In genomic region chr19:5692785-5693194, GRCh38 we compare ENCODE assay signal across 1 cellular context.
TF ChIP-seq lines count a peak whose summit lies in the region.

No MANE protein-coding gene starts in this region.

TF ChIP-seq in HCT116, 20 proteins besides CTCF, POLR2A, EP300 and RAD21 (continued from another document):
- TF ChIP-seq ZBTB33 (IDR thresholded peaks at IDR 0.05; ENCODE audit: extremely low read depth, insufficient replicate concordance, low read length) (no peak), EGR1 (IDR thresholded peaks at IDR 0.05; ENCODE audit: low read depth) (no peak), ATF3 (IDR thresholded peaks at IDR 0.05) (no peak), EZH2phosphoT487 (IDR thresholded peaks at IDR 0.05; ENCODE audit: borderline replicate concordance) (no peak), YY1 (IDR thresholded peaks at IDR 0.05; ENCODE audit: extremely low read depth, insufficient replicate concordance, low read depth, low read length) (no peak), TCF7L2 (IDR thresholded peaks at IDR 0.05; ENCODE audit: borderline replicate concordance, extremely low read depth, insufficient read depth, insufficient read length) (no peak)
